ENCODE assay signal across 19 cellular contexts in genomic region chr20:47117789-47118188, GRCh38.
DNase-seq lines count a peak whose midpoint lies in the region; ATAC-seq and TF ChIP-seq lines count a peak whose summit lies in the region.
"Had no signal": no experiment of that assay in that cellular context is flagged by ENCODE, and none has a peak within 500 bp of the region (broad histone marks: within the 10 kb centered on the region; RNA-seq: fewer than 3 reads in every experiment).

No MANE protein-coding gene starts in this region.

- H3K36me3 Mint-ChIP-seq in activated T-helper 17 cell treated with anti-CD3 and anti-CD28 coated beads, Interleukin-2, amount 50 U/mL, for 72 hours (ENCODE audit: low read depth), result no peaks in the 10 kb centered on the region

- no peak overlapping the region for H3K4me3 Mint-ChIP-seq in activated T-helper 17 cell treated with anti-CD3 and anti-CD28 coated beads, Interleukin-2, amount 50 U/mL, for 72 hours
- H3K4me3 Mint-ChIP-seq: stimulated activated naive CD8-positive, alpha-beta T cell treated with anti-CD3 and anti-CD28 coated beads, Interleukin-15, Interleukin-2, amounts not matched to agents 100 ng/mL and 50 ng/mL, for 24 hours; T-helper 1 cell treated with Interleukin-12 subunit alpha and Interleukin-12 subunit beta and Interleukin-4 antibody, amounts not matched to agents 30 μg/mL and 1 μg/mL, for 36 hours had no signal

- H3K9me3 ChIP-seq in mammary epithelial cell (replicated peaks; ENCODE audit: insufficient read depth, low read length), result no peaks in the 10 kb centered on the region
- H3K9me3 ChIP-seq in muscle layer of colon (ENCODE audit: low read length), result no peaks in the 10 kb centered on the region
- no peaks in the 10 kb centered on the region for H3K9me3 ChIP-seq in tibial artery
- H3K9me3 ChIP-seq: BE2C, pancreas had no signal

- no TSS peak for BruUV-seq in mammary epithelial cell (replicated peaks; lab: Mats Ljungman, UMichigan)

- H3K27me3 ChIP-seq in mammary epithelial cell (ENCODE audit: insufficient read depth, low read length) (no peaks in the 10 kb centered on the region), muscle layer of colon (ENCODE audit: control insufficient read depth in 1 of 2, insufficient read depth in 2 of 2, low read length in 2 of 2) (no peaks in the 10 kb centered on the region), tibial artery (no peaks in the 10 kb centered on the region)
- H3K27me3 ChIP-seq: pancreas had no signal

- intact Hi-C loops in mammary epithelial cell (cut with micrococcal nuclease) (no loop called here), tibial artery (cut with DNase I; ENCODE audit: low total_unique reads) (no loop called here)

- DNase-seq in M059J (ENCODE audit: low read depth), result peak; percentile 73
- no peak for DNase-seq in mammary epithelial cell
- no peak for DNase-seq in tibial artery
- DNase-seq in SW480 (ENCODE audit: low spot score), result no peak
- DNase-seq: activated CD4-positive, CD25-positive, alpha-beta regulatory T cell; activated CD8-positive, alpha-beta memory T cell treated with anti-CD3 and anti-CD28 coated beads for 24 hours; BE2C; hippocampal formation; NCI-H1417 treated with DMSO at 0.1 percent for 48 hours; NCI-H446 treated with DMSO at 0.1 percent for 48 hours; pancreas; stimulated activated CD4-positive, alpha-beta T cell treated with anti-CD3 and anti-CD28 coated beads, Interleukin-15, amount 100 ng/mL, for 24 hours had no signal

- H3K9ac ChIP-seq in mammary epithelial cell (ENCODE audit: insufficient read depth, low read length) (no peak overlapping the region), muscle layer of colon (ENCODE audit: low read length) (no peak overlapping the region)

- H3K4me3 ChIP-seq in mammary epithelial cell (replicated peaks in 1 of 3; ENCODE audit: insufficient read depth in 1 of 3, low read depth in 2 of 3, low read length in 3 of 3), result no peak overlapping the region
- H3K4me3 ChIP-seq in muscle layer of colon (ENCODE audit: low read depth in 1 of 2, low read length in 2 of 2), result no peak overlapping the region
- no peak overlapping the region for H3K4me3 ChIP-seq in tibial artery
- H3K4me3 ChIP-seq: GM12878, pancreas had no signal

- H3K4me1 ChIP-seq in mammary epithelial cell (ENCODE audit: insufficient read depth, low read length) (peaks cover 6% of the 10 kb centered on the region), muscle layer of colon (ENCODE audit: insufficient read depth, low read length) (peaks cover 16% of the 10 kb centered on the region), tibial artery (peaks cover 0 to 14% (median 7%) of the 10 kb centered on the region in 4 donors)
- H3K4me1 ChIP-seq: BE2C, pancreas had no signal

- H3K27me3 Mint-ChIP-seq in activated T-helper 17 cell treated with anti-CD3 and anti-CD28 coated beads, Interleukin-2, amount 50 U/mL, for 72 hours, result peaks cover 33% of the 10 kb centered on the region

- H3K36me3 ChIP-seq in mammary epithelial cell (ENCODE audit: insufficient read depth, low read length) (no peaks in the 10 kb centered on the region), muscle layer of colon (ENCODE audit: insufficient read depth, low read length) (no peaks in the 10 kb centered on the region), tibial artery (no peaks in the 10 kb centered on the region)
- H3K36me3 ChIP-seq: BE2C, pancreas had no signal

- H3K79me2 ChIP-seq in mammary epithelial cell (ENCODE audit: insufficient read depth, low read length), result no peaks in the 10 kb centered on the region

- 71% methylated on average over 5 of the region's 5 CpGs for WGBS in mammary epithelial cell (ENCODE audit: low coverage, missing lambda C conversion rate)

- TF ChIP-seq CTCF in mammary epithelial cell (conservative IDR thresholded peaks at IDR 0.05 in 1 of 2, IDR thresholded peaks at IDR 0.05 in 1 of 2; ENCODE audit: extremely low read depth in 1 of 2, insufficient read depth in 1 of 2, low read depth in 1 of 2, low read length in 2 of 2) (no peak), tibial artery (IDR thresholded peaks at IDR 0.05) (no peak)

- no peak overlapping the region for H3K27ac ChIP-seq in mammary epithelial cell (ENCODE audit: insufficient read depth, low read depth, low read length)
- H3K27ac ChIP-seq in muscle layer of colon (ENCODE audit: low read depth, low read length), result peak overlapping the region; percentile 32
- peak overlapping the region; percentile 11 to 42 for H3K27ac ChIP-seq in tibial artery
- H3K27ac ChIP-seq: HL-60 had no signal

- H3K27ac Mint-ChIP-seq in activated T-helper 17 cell treated with anti-CD3 and anti-CD28 coated beads, Interleukin-2, amount 50 U/mL, for 72 hours, result no peak overlapping the region
- H3K27ac Mint-ChIP-seq: stimulated activated naive CD8-positive, alpha-beta T cell treated with anti-CD3 and anti-CD28 coated beads, Interleukin-15, Interleukin-2, amounts not matched to agents 100 ng/mL and 50 ng/mL, for 24 hours; T-helper 1 cell treated with Interleukin-12 subunit alpha and Interleukin-12 subunit beta and Interleukin-4 antibody, amounts not matched to agents 30 μg/mL and 1 μg/mL, for 36 hours had no signal

- dilution Hi-C loops in mammary epithelial cell (cut with HindIII; ENCODE audit: low sequenced_read_pairs), result no loop called here

- no peaks in the 10 kb centered on the region for H3K4me1 Mint-ChIP-seq in activated T-helper 17 cell treated with anti-CD3 and anti-CD28 coated beads, Interleukin-2, amount 50 U/mL, for 72 hours

- H3K4me2 ChIP-seq in mammary epithelial cell (ENCODE audit: insufficient read depth, low read depth, low read length), result no peak overlapping the region

- H3K9me3 Mint-ChIP-seq in activated T-helper 17 cell treated with anti-CD3 and anti-CD28 coated beads, Interleukin-2, amount 50 U/mL, for 72 hours, result no peaks in the 10 kb centered on the region
- H3K9me3 Mint-ChIP-seq: stimulated activated naive CD8-positive, alpha-beta T cell treated with anti-CD3 and anti-CD28 coated beads, Interleukin-15, Interleukin-2, amounts not matched to agents 100 ng/mL and 50 ng/mL, for 24 hours; T-helper 1 cell treated with Interleukin-12 subunit alpha and Interleukin-12 subunit beta and Interleukin-4 antibody, amounts not matched to agents 30 μg/mL and 1 μg/mL, for 36 hours had no signal

- no peak for ATAC-seq in HG02763 (IDR thresholded peaks at IDR 0.05; ENCODE audit: unreplicated experiment)
- no peak for ATAC-seq in activated T-helper 17 cell treated with anti-CD3 and anti-CD28 coated beads, Interleukin-2, amount 50 U/mL, for 72 hours (replicated peaks)
- ATAC-seq: GM12878 had no signal

- H4K20me1 ChIP-seq in mammary epithelial cell (ENCODE audit: insufficient read depth, low read length), result no peaks in the 10 kb centered on the region

- CTCF ChIA-PET in mammary epithelial cell (lab: Charles Lee; ENCODE audit: low non-redundant PET), result no interaction called here

- peak overlapping the region; percentile 47 for H2AFZ ChIP-seq in mammary epithelial cell (ENCODE audit: low read depth, low read length)

- in situ Hi-C loops in mammary epithelial cell (cut with MboI; ENCODE audit: low sequenced_read_pairs in 2 of 2), result no loop called here
